9 cellular contexts compared by ENCODE assay signal in the genomic region with DNA sequence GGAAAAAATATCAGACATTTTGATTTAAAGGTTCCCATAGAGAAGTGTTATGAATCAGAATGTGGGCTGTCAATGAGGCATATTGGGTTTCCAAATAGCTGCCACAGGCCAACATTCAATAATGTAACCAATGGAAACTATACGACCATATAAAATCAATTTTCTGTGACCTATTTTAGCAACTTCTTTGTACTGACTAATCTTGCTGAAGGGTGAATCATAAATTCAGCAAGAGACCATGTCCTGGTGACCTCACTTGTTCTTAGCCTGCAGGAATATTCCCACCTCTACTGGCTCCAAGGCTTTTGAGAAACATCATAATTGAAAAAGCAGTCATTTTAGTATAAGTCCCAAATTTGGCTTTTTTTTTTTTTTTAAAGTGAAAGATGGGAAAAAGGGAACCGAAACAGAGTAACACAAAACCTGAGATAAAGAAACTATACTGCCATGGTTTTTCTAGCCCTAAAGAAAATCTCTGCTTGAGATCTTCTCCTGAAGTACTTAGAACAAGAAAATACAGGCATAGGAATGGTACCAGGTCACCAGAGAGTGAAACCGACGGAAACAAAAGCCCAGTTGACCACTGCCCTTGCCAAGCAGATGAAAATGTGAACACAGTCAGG. TPM values are rescaled to one million over a fixed set of nuclear protein-coding genes. Genes with fewer than 3 reads are reported as not detected.
DNase-seq lines count a peak whose midpoint lies in the region; ATAC-seq and TF ChIP-seq lines count a peak whose summit lies in the region.
"Had no signal": no experiment of that assay in that cellular context is flagged by ENCODE, and none has a peak within 500 bp of the region (broad histone marks: within the 10 kb centered on the region; RNA-seq: fewer than 3 reads in every experiment).

No MANE protein-coding gene starts in this region.

- intact Hi-C loops in uterus (cut with DNase I; ENCODE audit: low total_unique reads) = no loop called here
- intact Hi-C loops in lower lobe of right lung (cut with DNase I) = no loop called here

- DNase-seq in EL = peak; percentile 67
- DNase-seq in M059J (ENCODE audit: low read depth) = peak; percentile 83
- DNase-seq in fibroblast of gingiva (ENCODE audit: low read depth) = peak; percentile 40
- no peak for DNase-seq in uterus
- DNase-seq in lower lobe of right lung = no peak
- no peak for DNase-seq in activated effector memory CD4-positive, alpha-beta T cell treated with anti-CD3 and anti-CD28 coated beads, Interleukin-2, amount 50 U/mL, for 16 hours

- H3K4me3 ChIP-seq in uterus (no peak overlapping the region), lower lobe of right lung (no peak overlapping the region)
- H3K4me3 ChIP-seq: neural progenitor cell had no signal

- TF ChIP-seq CTCF in uterus (IDR thresholded peaks at IDR 0.05) (no peak), lower lobe of right lung (IDR thresholded peaks at IDR 0.05) (no peak)

- H3K27me3 ChIP-seq in uterus (no peaks in the 10 kb centered on the region), lower lobe of right lung (ENCODE audit: low read depth) (no peaks in the 10 kb centered on the region)
- H3K27me3 ChIP-seq: neural progenitor cell had no signal

- no peak for TF ChIP-seq POLR2A in uterus (IDR thresholded peaks at IDR 0.05)

- H3K9me3 ChIP-seq in uterus = no peaks in the 10 kb centered on the region
- H3K9me3 ChIP-seq in lower lobe of right lung = no peaks in the 10 kb centered on the region

- no peaks in the 10 kb centered on the region for H3K36me3 ChIP-seq in uterus
- H3K36me3 ChIP-seq in lower lobe of right lung = peaks cover 14% of the 10 kb centered on the region
- H3K36me3 ChIP-seq: neural progenitor cell had no signal

- H3K4me1 ChIP-seq in uterus (no peaks in the 10 kb centered on the region), lower lobe of right lung (peaks cover 15% of the 10 kb centered on the region)
- H3K4me1 ChIP-seq: neural progenitor cell had no signal

- H3K27ac ChIP-seq in uterus = no peak overlapping the region
- no peak overlapping the region for H3K27ac ChIP-seq in lower lobe of right lung
- H3K27ac ChIP-seq: neural progenitor cell had no signal

- ATAC-seq in GM21619 (IDR thresholded peaks at IDR 0.05; ENCODE audit: unreplicated experiment) = peak; percentile 74
- ATAC-seq in HG03025 (IDR thresholded peaks at IDR 0.05; ENCODE audit: low FRiP score, unreplicated experiment) = no peak
- ATAC-seq in lower lobe of right lung = no peak

RNA-seq across cellular contexts. Expression of gene PLEKHM3, which starts 32.1 kb away (rescaled TPM):
- total RNA-seq in M059J (2014; rRNA removed; shearing (Covaris generic)) = 3.1 and 5.3 TPM in 2 replicates
- total RNA-seq in uterus (10 to 100 TPM; 20.5 to 43.4 (median 21.6) TPM), lower lobe of right lung (25.8 TPM)

Comparison
In these comparisons a context has a peak if more than half of its experiments do, and no peak if none do; other contexts are left out.
1. DNase-seq: peak in EL (single experiment), M059J (single experiment) and fibroblast of gingiva (single experiment); none in uterus (0 of 2), lower lobe of right lung (single experiment) and activated effector memory CD4-positive, alpha-beta T cell treated with anti-CD3 and anti-CD28 coated beads, Interleukin-2, amount 50 U/mL, for 16 hours (single experiment).